Comparison of ENCODE assay signal across 1 cellular context in genomic region chr11:68002943-68003845, GRCh38.
A peak's percentile ranks its signal among the peaks of the same experiment; 100 is the strongest.
TF ChIP-seq lines count a peak whose summit lies in the region.

No MANE protein-coding gene starts in this region.

TF ChIP-seq in HepG2, 621 proteins besides CTCF, POLR2A, EP300 and RAD21 (continued from another document):
- TF ChIP-seq ZBTB10 (CRISPR knock-in tag; IDR thresholded peaks at IDR 0.05; ENCODE audit: borderline replicate concordance) = no peak
- no peak for TF ChIP-seq ZBTB2 (CRISPR knock-in tag; IDR thresholded peaks at IDR 0.05; ENCODE audit: low read depth)
- TF ChIP-seq IRF9 (CRISPR knock-in tag; IDR thresholded peaks at IDR 0.05; ENCODE audit: borderline replicate concordance) = no peak
- no peak for TF ChIP-seq ATF5 (CRISPR knock-in tag; IDR thresholded peaks at IDR 0.05; ENCODE audit: low read depth)
- no peak for TF ChIP-seq ZNF609 (CRISPR knock-in tag; IDR thresholded peaks at IDR 0.05; ENCODE audit: borderline replicate concordance)
- no peak for TF ChIP-seq FUBP1 (CRISPR knock-in tag; IDR thresholded peaks at IDR 0.05; ENCODE audit: borderline replicate concordance)
- no peak for TF ChIP-seq ZXDC (CRISPR knock-in tag; IDR thresholded peaks at IDR 0.05)
- no peak for TF ChIP-seq ZNF34 (CRISPR knock-in tag; IDR thresholded peaks at IDR 0.05; ENCODE audit: borderline replicate concordance)
- TF ChIP-seq BORCS8-MEF2B (CRISPR knock-in tag; IDR thresholded peaks at IDR 0.05) = no peak
- no peak for TF ChIP-seq XRCC5 (optimal IDR thresholded peaks at IDR 0.05; ENCODE audit: low read length)
- no peak for TF ChIP-seq ZNF331 (CRISPR knock-in tag; IDR thresholded peaks at IDR 0.05)
- 0 out of 2 replicates have a peak, but pooled peaks have one; percentile 9 for TF ChIP-seq EEA1 (CRISPR knock-in tag; IDR thresholded peaks at IDR 0.05; ENCODE audit: borderline replicate concordance)
- no peak for TF ChIP-seq ZMYM3 (CRISPR knock-in tag; IDR thresholded peaks at IDR 0.05)
- no peak for TF ChIP-seq POLR2AphosphoS2 (IDR thresholded peaks at IDR 0.05; ENCODE audit: low read depth, low read length)
- peak; percentile 64 for TF ChIP-seq PRPF4 (IDR thresholded peaks at IDR 0.05; ENCODE audit: low read depth, low read length, poor library complexity, severe bottlenecking)
- TF ChIP-seq ZNF12 (CRISPR knock-in tag; IDR thresholded peaks at IDR 0.05) = no peak
- peak; percentile 66; the same call in 1 of the 2 replicates for TF ChIP-seq ZBTB4 (CRISPR knock-in tag; IDR thresholded peaks at IDR 0.05; ENCODE audit: borderline replicate concordance)
- TF ChIP-seq ZNF597 (CRISPR knock-in tag; IDR thresholded peaks at IDR 0.05) = no peak
